Comparison of ENCODE assay signal across 23 cellular contexts in the genomic region with DNA sequence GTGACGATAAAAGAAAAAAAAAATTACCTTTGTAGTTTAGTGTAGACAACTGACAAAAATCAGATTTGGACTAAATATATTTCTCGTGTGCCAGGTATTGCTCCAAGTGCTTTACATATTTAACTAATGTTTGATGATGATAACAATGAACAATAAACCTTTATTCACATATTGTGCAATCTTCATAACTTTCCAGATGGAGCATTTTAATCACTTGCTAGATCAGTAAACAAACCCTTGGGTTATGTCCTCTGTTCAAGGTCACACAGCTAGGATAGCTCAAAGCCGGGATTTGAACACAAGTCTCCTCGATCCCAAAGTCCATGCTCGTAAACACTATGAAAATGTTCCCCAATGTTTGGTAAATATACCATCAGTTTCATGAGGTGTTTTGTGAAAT. TPM values are rescaled to one million over a fixed set of nuclear protein-coding genes. Genes with fewer than 3 reads are reported as not detected.
A peak's percentile ranks its signal among the peaks of the same experiment; 100 is the strongest.
DNase-seq lines count a peak whose midpoint lies in the region; ATAC-seq, FAIRE-seq and TF ChIP-seq lines count a peak whose summit lies in the region.
"Had no signal": no experiment of that assay in that cellular context is flagged by ENCODE, and none has a peak within 500 bp of the region (broad histone marks: within the 10 kb centered on the region; RNA-seq: fewer than 3 reads in every experiment).

No MANE protein-coding gene starts in this region.

- DNase-seq in GOT3 (lab: John Stamatoyannopoulos, UW) (no peak), NCI-H1092 treated with DMSO at 0.1 percent for 48 hours (lab: John Stamatoyannopoulos, UW) (no peak)
- DNase-seq: CD8-positive, alpha-beta T cell; DMS153; Karpas-422; NCI-H1417 treated with DMSO at 0.1 percent for 48 hours; NCI-H187 treated with DMSO at 0.1 percent for 48 hours; NCI-H2107; NCI-H748 treated with DMSO at 0.1 percent for 48 hours; PC-9; SHP77 treated with DMSO at 0.1 percent for 48 hours; SW 1271 had no signal

- no peak for TF ChIP-seq CTCF in liver (IDR thresholded peaks at IDR 0.05; ENCODE audit: low read depth, low read length, missing input control)

- TF ChIP-seq RAD21 in Ishikawa (IDR thresholded peaks at IDR 0.05; ENCODE audit: low read depth), result no peak
- no peak for TF ChIP-seq RAD21 in liver (IDR thresholded peaks at IDR 0.05)

- H3K36me3 ChIP-seq in liver (ENCODE audit: control insufficient read depth in 4 of 4, insufficient read depth in 3 of 4, low read depth in 1 of 4, low read length in 3 of 4), result no peaks in the 10 kb centered on the region
- H3K36me3 ChIP-seq: BLaER1 treated with 17β-estradiol and CSF1 and Interleukin-3, amounts not matched to agents 10 nM and 100 nM had no signal

- peaks cover 0 to 3% (median 1%) of the 10 kb centered on the region in 4 donors for H3K4me1 ChIP-seq in liver (ENCODE audit: control insufficient read depth in 4 of 4, insufficient read depth in 4 of 4, low read length in 3 of 4)

- ATAC-seq in HG02870 (IDR thresholded peaks at IDR 0.05; ENCODE audit: unreplicated experiment) (no peak), HG03039 (IDR thresholded peaks at IDR 0.05; ENCODE audit: unreplicated experiment) (no peak)
- ATAC-seq: CD8-positive, alpha-beta T cell had no signal

- TF ChIP-seq EP300 in Ishikawa (IDR thresholded peaks at IDR 0.05; ENCODE audit: borderline replicate concordance), result no peak

- no peaks in the 10 kb centered on the region for H3K27me3 ChIP-seq in liver (ENCODE audit: control insufficient read depth in 4 of 4, insufficient read depth in 4 of 4, low read length in 3 of 4)
- H3K27me3 ChIP-seq: BLaER1 treated with 17β-estradiol and CSF1 and Interleukin-3, amounts not matched to agents 10 nM and 100 nM had no signal

- H3K4me3 ChIP-seq in liver (ENCODE audit: low read depth in 1 of 3, low read length in 3 of 3), result no peak overlapping the region
- H3K4me3 ChIP-seq: BLaER1 treated with 17β-estradiol and CSF1 and Interleukin-3, amounts not matched to agents 10 nM and 100 nM; PC-9; SK-N-MC had no signal

- H3K27ac ChIP-seq in liver (ENCODE audit: low read depth in 1 of 2, low read length in 2 of 2), result no peak overlapping the region
- H3K27ac ChIP-seq: BLaER1 treated with 17β-estradiol and CSF1 and Interleukin-3, amounts not matched to agents 10 nM and 100 nM; PC-9; RWPE1; SK-N-MC had no signal

- FAIRE-seq in colon (lab: Jason Lieb, UNC), result peak; percentile 77
- FAIRE-seq: G401.6, GM12892, H1 had no signal

- WGBS in liver, result 51% methylated on average over 5 of the region's 5 CpGs

- no peak overlapping the region for H3K9ac ChIP-seq in liver (ENCODE audit: low read depth in 1 of 2, low read length in 2 of 2)
- H3K9ac ChIP-seq: BLaER1 treated with 17β-estradiol and CSF1 and Interleukin-3, amounts not matched to agents 10 nM and 100 nM had no signal

- no peaks in the 10 kb centered on the region for H3K9me3 ChIP-seq in liver (ENCODE audit: control insufficient read depth in 4 of 4, low read length in 3 of 4)
- H3K9me3 ChIP-seq: BLaER1 treated with 17β-estradiol and CSF1 and Interleukin-3, amounts not matched to agents 10 nM and 100 nM had no signal

TF ChIP-seq in Ishikawa, 13 proteins besides CTCF, POLR2A, EP300 and RAD21:
- TF ChIP-seq CEBPB (IDR thresholded peaks at IDR 0.05), result 0 out of 2 replicates have a peak, but pooled peaks have one; percentile 53
- TF ChIP-seq, protein P1, sequence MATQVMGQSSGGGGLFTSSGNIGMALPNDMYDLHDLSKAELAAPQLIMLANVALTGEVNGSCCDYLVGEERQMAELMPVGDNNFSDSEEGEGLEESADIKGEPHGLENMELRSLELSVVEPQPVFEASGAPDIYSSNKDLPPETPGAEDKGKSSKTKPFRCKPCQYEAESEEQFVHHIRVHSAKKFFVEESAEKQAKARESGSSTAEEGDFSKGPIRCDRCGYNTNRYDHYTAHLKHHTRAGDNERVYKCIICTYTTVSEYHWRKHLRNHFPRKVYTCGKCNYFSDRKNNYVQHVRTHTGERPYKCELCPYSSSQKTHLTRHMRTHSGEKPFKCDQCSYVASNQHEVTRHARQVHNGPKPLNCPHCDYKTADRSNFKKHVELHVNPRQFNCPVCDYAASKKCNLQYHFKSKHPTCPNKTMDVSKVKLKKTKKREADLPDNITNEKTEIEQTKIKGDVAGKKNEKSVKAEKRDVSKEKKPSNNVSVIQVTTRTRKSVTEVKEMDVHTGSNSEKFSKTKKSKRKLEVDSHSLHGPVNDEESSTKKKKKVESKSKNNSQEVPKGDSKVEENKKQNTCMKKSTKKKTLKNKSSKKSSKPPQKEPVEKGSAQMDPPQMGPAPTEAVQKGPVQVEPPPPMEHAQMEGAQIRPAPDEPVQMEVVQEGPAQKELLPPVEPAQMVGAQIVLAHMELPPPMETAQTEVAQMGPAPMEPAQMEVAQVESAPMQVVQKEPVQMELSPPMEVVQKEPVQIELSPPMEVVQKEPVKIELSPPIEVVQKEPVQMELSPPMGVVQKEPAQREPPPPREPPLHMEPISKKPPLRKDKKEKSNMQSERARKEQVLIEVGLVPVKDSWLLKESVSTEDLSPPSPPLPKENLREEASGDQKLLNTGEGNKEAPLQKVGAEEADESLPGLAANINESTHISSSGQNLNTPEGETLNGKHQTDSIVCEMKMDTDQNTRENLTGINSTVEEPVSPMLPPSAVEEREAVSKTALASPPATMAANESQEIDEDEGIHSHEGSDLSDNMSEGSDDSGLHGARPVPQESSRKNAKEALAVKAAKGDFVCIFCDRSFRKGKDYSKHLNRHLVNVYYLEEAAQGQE (IDR thresholded peaks at IDR 0.05; ENCODE audit: low read depth), result no peak

TF ChIP-seq in liver, 16 proteins besides CTCF, POLR2A, EP300 and RAD21:
- TF ChIP-seq TAF1 (conservative IDR thresholded peaks at IDR 0.05) (no peak), HNF4A (conservative IDR thresholded peaks at IDR 0.05) (peak; percentile 59 to 64), SP1 (IDR thresholded peaks at IDR 0.05) (no peak), EGR1 (IDR thresholded peaks at IDR 0.05; ENCODE audit: low read depth in 2 of 2) (no peak)
- TF ChIP-seq, protein P2, sequence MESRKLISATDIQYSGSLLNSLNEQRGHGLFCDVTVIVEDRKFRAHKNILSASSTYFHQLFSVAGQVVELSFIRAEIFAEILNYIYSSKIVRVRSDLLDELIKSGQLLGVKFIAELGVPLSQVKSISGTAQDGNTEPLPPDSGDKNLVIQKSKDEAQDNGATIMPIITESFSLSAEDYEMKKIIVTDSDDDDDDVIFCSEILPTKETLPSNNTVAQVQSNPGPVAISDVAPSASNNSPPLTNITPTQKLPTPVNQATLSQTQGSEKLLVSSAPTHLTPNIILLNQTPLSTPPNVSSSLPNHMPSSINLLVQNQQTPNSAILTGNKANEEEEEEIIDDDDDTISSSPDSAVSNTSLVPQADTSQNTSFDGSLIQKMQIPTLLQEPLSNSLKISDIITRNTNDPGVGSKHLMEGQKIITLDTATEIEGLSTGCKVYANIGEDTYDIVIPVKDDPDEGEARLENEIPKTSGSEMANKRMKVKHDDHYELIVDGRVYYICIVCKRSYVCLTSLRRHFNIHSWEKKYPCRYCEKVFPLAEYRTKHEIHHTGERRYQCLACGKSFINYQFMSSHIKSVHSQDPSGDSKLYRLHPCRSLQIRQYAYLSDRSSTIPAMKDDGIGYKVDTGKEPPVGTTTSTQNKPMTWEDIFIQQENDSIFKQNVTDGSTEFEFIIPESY (IDR thresholded peaks at IDR 0.05), result no peak
- TF ChIP-seq, protein P1 (IDR thresholded peaks at IDR 0.05), result no peak

RNA-seq across cellular contexts. Expression of a gene that starts 14.5 kb away (rescaled TPM):
- 10 to 100 TPM in 1 of 2 donors, 1 to 10 TPM in 1; 2.9 to 32.3 TPM for total RNA-seq in liver
- 1 to 10 TPM; 1.1 to 2.0 TPM for polyA plus RNA-seq in liver

RNA-seq across cellular contexts. Expression of a gene that starts 54.2 kb away (rescaled TPM):
- 10 to 100 TPM in 1 of 2 donors, 1 to 10 TPM in 1; 2.9 to 32.4 TPM for total RNA-seq in liver
- polyA plus RNA-seq in liver, result 1 to 10 TPM; 1.5 to 2.2 TPM
